ENCODE assay signal across 9 cellular contexts in the genomic region with DNA sequence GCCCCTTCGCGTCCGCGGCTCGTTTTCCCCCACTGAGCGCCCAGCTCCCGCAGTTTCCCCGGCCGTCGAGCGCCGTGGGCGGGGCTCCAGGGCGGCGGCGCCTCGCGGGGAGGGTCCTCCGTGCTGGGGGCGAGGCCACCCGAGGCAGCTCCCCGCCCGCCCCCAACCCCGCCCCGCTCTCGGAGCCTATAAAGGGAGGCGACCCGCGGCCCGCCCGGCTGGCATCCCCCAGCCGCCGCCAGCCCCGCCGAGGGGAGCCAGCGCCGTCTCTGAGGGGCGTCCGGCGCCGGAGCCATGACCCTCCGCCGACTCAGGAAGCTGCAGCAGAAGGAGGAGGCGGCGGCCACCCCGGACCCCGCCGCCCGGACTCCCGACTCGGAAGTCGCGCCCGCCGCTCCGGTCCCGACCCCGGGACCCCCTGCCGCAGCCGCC. TPM values are rescaled to one million over a fixed set of nuclear protein-coding genes. Genes with fewer than 3 reads are reported as not detected.
DNase-seq lines count a peak whose midpoint lies in the region; ATAC-seq and TF ChIP-seq lines count a peak whose summit lies in the region.
"Had no signal": no experiment of that assay in that cellular context is flagged by ENCODE, and none has a peak within 500 bp of the region (broad histone marks: within the 10 kb centered on the region; RNA-seq: fewer than 3 reads in every experiment).

TAMALIN (plus strand) TSS at position 221 of the 432 bp plus-strand sequence; CDS start at position 295, 74 bp downstream.

- peak within 1 kb of the TSS; percentile 38 for H3K9ac ChIP-seq in OCI-LY3 (ENCODE audit: low read length)
- no peak within 1 kb of the TSS for H3K9ac ChIP-seq in parathyroid adenoma

- peak; percentile 87 for DNase-seq in GM13977 (ENCODE audit: low spot score)
- peak; percentile 64 for DNase-seq in activated gamma-delta T cell treated with anti-CD3 and anti-CD28 coated beads, Interleukin-2, amount 50 U/mL, for 16 hours (ENCODE audit: low read depth)
- DNase-seq in head of caudate nucleus: peak in 40 of 42 donors; percentile 55 to 86 (median 74)
- DNase-seq in transverse colon: peak; percentile 79
- DNase-seq in cerebellum (ENCODE audit: low spot score): no peak

- H3K4me2 ChIP-seq in OCI-LY3 (ENCODE audit: low read length): peak within 1 kb of the TSS; percentile 74
- H3K4me2 ChIP-seq in parathyroid adenoma (ENCODE audit: low read length): peak within 1 kb of the TSS; percentile 83

- H3K9me3 ChIP-seq in OCI-LY3 (ENCODE audit: insufficient read depth, low read length) (no peaks in the 10 kb centered on the region), parathyroid adenoma (ENCODE audit: control insufficient read depth, low read length) (no peaks in the 10 kb centered on the region), transverse colon (no peaks in the 10 kb centered on the region)

- peaks cover 27% of the 10 kb centered on the region for H3K4me1 ChIP-seq in OCI-LY3 (ENCODE audit: low read length)
- peaks cover 2% of the 10 kb centered on the region for H3K4me1 ChIP-seq in parathyroid adenoma
- H3K4me1 ChIP-seq in transverse colon: peaks cover 0 to 36% (median 19%) of the 10 kb centered on the region in 4 donors

- in situ Hi-C loops in GM13977 (cut with MboI; ENCODE audit: low pct_unique_long_range_greater_than_20kb, low sequenced_read_pairs, unreplicated experiment) (no loop called here), transverse colon (cut with MboI; ENCODE audit: low pct_ligation_motif_present in 1 of 4, low pct_unique_long_range_greater_than_20kb in 1 of 4, low sequenced_read_pairs in 3 of 4) (no loop called here)

- no peaks in the 10 kb centered on the region for H4K20me1 ChIP-seq in OCI-LY3 (ENCODE audit: insufficient read depth, low read length)

- H3K4me3 ChIP-seq in OCI-LY3 (ENCODE audit: low read length) (peak within 1 kb of the TSS; percentile 66), parathyroid adenoma (ENCODE audit: low read depth, low read length) (peak within 1 kb of the TSS; percentile 62), transverse colon (peak within 1 kb of the TSS; percentile 30 to 82 (median 64))

- TF ChIP-seq CTCF in GM13977 (IDR thresholded peaks at IDR 0.05; ENCODE audit: extremely low read depth, insufficient read depth, missing control alignments) (no peak), OCI-LY3 (IDR thresholded peaks at IDR 0.05; ENCODE audit: low read depth, low read length) (no peak), parathyroid adenoma (IDR thresholded peaks at IDR 0.05) (no peak), transverse colon (IDR thresholded peaks at IDR 0.05) (no peak)

- no peak for TF ChIP-seq EP300 in transverse colon (IDR thresholded peaks at IDR 0.05; ENCODE audit: low read depth)

- H3K36me3 ChIP-seq in OCI-LY3 (replicated peaks; ENCODE audit: low read depth, low read length) (no peaks in the 10 kb centered on the region), parathyroid adenoma (ENCODE audit: control insufficient read depth, insufficient read depth, low read length) (no peaks in the 10 kb centered on the region), transverse colon (no peaks in the 10 kb centered on the region)

- ATAC-seq in GM21576 (IDR thresholded peaks at IDR 0.05; ENCODE audit: unreplicated experiment): no peak

- H3K27me3 ChIP-seq in OCI-LY3 (ENCODE audit: low read depth, low read length) (peaks cover 27% of the 10 kb centered on the region), parathyroid adenoma (ENCODE audit: control insufficient read depth, insufficient read depth, low read length) (no peaks in the 10 kb centered on the region), transverse colon (peaks cover 30% of the 10 kb centered on the region)

- intact Hi-C loops in head of caudate nucleus (cut with DNase I): no loop called here
- intact Hi-C loops in transverse colon (cut with DNase I; ENCODE audit: low total_unique reads): no loop called here

- H3K27ac ChIP-seq in OCI-LY3 (ENCODE audit: low read length) (peak within 1 kb of the TSS; percentile 30; the same call in 1 of the 2 replicates), parathyroid adenoma (peak within 1 kb of the TSS; percentile 72), transverse colon (peak within 1 kb of the TSS; percentile 78 to 91 (median 82))
- H3K27ac ChIP-seq: VCaP had no signal

- 0% methylated on average over 28 of the region's 60 CpGs; no CpG with 5 or more reads in 1 of the 2 donors for WGBS in transverse colon (ENCODE audit: low coverage in 1 of 2), 2 donors

- TF ChIP-seq POLR2A in transverse colon (IDR thresholded peaks at IDR 0.05): peak; percentile 79

- H2AFZ ChIP-seq in OCI-LY3 (ENCODE audit: low read depth, low read length): peak within 1 kb of the TSS; percentile 6
- peak within 1 kb of the TSS; percentile 72 for H2AFZ ChIP-seq in parathyroid adenoma

- no peaks in the 10 kb centered on the region for H3K79me2 ChIP-seq in OCI-LY3 (ENCODE audit: low read length)
- H3K79me2 ChIP-seq in parathyroid adenoma: no peaks in the 10 kb centered on the region

RNA-seq across cellular contexts. Expression of gene TAMALIN, which starts in this region (rescaled TPM):
- total RNA-seq in transverse colon (10 to 100 TPM in 2 of 4 donors, 1 to 10 TPM in 2; 5.9 to 20.6 (median 9.7) TPM), cerebellum (5.4 TPM)

Comparison
In these comparisons a context has a peak if more than half of its experiments do, and no peak if none do; other contexts are left out.
1. H3K27ac ChIP-seq: peak in every context shown above with its lines; median percentile 82 in transverse colon; 72 in parathyroid adenoma; 30 in OCI-LY3.